ENCODE assay signal across 1 cellular context in genomic region chr14:21026988-21027315, GRCh38.
TF ChIP-seq lines count a peak whose summit lies in the region.

No MANE protein-coding gene starts in this region.

TF ChIP-seq in HepG2, 621 proteins besides CTCF, POLR2A, EP300 and RAD21:
- TF ChIP-seq ZNF558 (CRISPR knock-in tag; IDR thresholded peaks at IDR 0.05; ENCODE audit: borderline replicate concordance) (no peak), GMEB2 (CRISPR knock-in tag; IDR thresholded peaks at IDR 0.05; ENCODE audit: low read depth) (no peak), FOSL2 (CRISPR knock-in tag; IDR thresholded peaks at IDR 0.05) (peak; percentile 78), PHF21A (CRISPR knock-in tag; IDR thresholded peaks at IDR 0.05) (no peak), PAXIP1 (CRISPR knock-in tag; conservative IDR thresholded peaks at IDR 0.05) (0 out of 2 replicates have a peak, but pooled peaks have one; percentile 16), XRCC5 (optimal IDR thresholded peaks at IDR 0.05; ENCODE audit: low read length) (peak; percentile 26), ZSCAN21 (CRISPR knock-in tag; IDR thresholded peaks at IDR 0.05; ENCODE audit: borderline replicate concordance) (no peak), ZNF281 (CRISPR knock-in tag; IDR thresholded peaks at IDR 0.05; ENCODE audit: borderline replicate concordance) (peak; percentile 36; the same call in 1 of the 2 replicates), NR0B2 (CRISPR knock-in tag; IDR thresholded peaks at IDR 0.05) (no peak), TFE3 (CRISPR knock-in tag; IDR thresholded peaks at IDR 0.05) (no peak), U2AF2 (IDR thresholded peaks at IDR 0.05; ENCODE audit: low read depth, low read length) (no peak), ZBTB7A (CRISPR knock-in tag; IDR thresholded peaks at IDR 0.05) (0 out of 2 replicates have a peak, but pooled peaks have one; percentile 26), ARID4A (CRISPR knock-in tag; IDR thresholded peaks at IDR 0.05; ENCODE audit: borderline replicate concordance) (no peak), NCOA2 (CRISPR knock-in tag; IDR thresholded peaks at IDR 0.05) (peak; percentile 33; the same call in 1 of the 2 replicates), WIZ (CRISPR knock-in tag; IDR thresholded peaks at IDR 0.05) (no peak)
TF ChIP-seq in HepG2: peak in this region for 6.
